Comparison of ENCODE assay signal across 1 cellular context in genomic region chr5:149940077-149940574, GRCh38.
TF ChIP-seq lines count a peak whose summit lies in the region.

No MANE protein-coding gene starts in this region.

TF ChIP-seq in K562, 482 proteins besides CTCF, POLR2A, EP300 and RAD21 (continued from another document):
- TF ChIP-seq ELF1 (tag; IDR thresholded peaks at IDR 0.05) (0 out of 2 replicates have a peak, but pooled peaks have one; percentile 22), ASH1L (IDR thresholded peaks at IDR 0.05; ENCODE audit: borderline replicate concordance, low read depth, partially characterized antibody) (no peak), TBP (optimal IDR thresholded peaks at IDR 0.05; ENCODE audit: low read depth, low read length) (peak; percentile 53), RBFOX2 (IDR thresholded peaks at IDR 0.05; ENCODE audit: low read depth, low read length) (peak; percentile 68), ARID1B (IDR thresholded peaks at IDR 0.05) (peak; percentile 92), CAMTA2 (CRISPR knock-in tag; conservative IDR thresholded peaks at IDR 0.05) (no peak), POLR3A (IDR thresholded peaks at IDR 0.05; ENCODE audit: borderline replicate concordance, extremely low read depth, insufficient read depth, insufficient read length) (no peak)
- TF ChIP-seq, protein P1, sequence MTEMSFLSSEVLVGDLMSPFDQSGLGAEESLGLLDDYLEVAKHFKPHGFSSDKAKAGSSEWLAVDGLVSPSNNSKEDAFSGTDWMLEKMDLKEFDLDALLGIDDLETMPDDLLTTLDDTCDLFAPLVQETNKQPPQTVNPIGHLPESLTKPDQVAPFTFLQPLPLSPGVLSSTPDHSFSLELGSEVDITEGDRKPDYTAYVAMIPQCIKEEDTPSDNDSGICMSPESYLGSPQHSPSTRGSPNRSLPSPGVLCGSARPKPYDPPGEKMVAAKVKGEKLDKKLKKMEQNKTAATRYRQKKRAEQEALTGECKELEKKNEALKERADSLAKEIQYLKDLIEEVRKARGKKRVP (CRISPR knock-in tag; IDR thresholded peaks at IDR 0.05) = peak; percentile 82
- TF ChIP-seq, protein P2, sequence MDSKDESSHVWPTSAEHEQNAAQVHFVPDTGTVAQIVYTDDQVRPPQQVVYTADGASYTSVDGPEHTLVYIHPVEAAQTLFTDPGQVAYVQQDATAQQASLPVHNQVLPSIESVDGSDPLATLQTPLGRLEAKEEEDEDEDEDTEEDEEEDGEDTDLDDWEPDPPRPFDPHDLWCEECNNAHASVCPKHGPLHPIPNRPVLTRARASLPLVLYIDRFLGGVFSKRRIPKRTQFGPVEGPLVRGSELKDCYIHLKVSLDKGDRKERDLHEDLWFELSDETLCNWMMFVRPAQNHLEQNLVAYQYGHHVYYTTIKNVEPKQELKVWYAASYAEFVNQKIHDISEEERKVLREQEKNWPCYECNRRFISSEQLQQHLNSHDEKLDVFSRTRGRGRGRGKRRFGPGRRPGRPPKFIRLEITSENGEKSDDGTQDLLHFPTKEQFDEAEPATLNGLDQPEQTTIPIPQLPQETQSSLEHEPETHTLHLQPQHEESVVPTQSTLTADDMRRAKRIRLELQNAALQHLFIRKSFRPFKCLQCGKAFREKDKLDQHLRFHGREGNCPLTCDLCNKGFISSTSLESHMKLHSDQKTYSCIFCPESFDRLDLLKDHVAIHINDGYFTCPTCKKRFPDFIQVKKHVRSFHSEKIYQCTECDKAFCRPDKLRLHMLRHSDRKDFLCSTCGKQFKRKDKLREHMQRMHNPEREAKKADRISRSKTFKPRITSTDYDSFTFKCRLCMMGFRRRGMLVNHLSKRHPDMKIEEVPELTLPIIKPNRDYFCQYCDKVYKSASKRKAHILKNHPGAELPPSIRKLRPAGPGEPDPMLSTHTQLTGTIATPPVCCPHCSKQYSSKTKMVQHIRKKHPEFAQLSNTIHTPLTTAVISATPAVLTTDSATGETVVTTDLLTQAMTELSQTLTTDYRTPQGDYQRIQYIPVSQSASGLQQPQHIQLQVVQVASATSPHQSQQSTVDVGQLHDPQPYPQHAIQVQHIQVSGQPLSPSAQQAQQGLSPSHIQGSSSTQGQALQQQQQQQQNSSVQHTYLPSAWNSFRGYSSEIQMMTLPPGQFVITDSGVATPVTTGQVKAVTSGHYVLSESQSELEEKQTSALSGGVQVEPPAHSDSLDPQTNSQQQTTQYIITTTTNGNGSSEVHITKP (IDR thresholded peaks at IDR 0.05; ENCODE audit: partially characterized antibody) = peak; percentile 75
